Comparison of ENCODE assay signal across 8 cellular contexts in the genomic region with DNA sequence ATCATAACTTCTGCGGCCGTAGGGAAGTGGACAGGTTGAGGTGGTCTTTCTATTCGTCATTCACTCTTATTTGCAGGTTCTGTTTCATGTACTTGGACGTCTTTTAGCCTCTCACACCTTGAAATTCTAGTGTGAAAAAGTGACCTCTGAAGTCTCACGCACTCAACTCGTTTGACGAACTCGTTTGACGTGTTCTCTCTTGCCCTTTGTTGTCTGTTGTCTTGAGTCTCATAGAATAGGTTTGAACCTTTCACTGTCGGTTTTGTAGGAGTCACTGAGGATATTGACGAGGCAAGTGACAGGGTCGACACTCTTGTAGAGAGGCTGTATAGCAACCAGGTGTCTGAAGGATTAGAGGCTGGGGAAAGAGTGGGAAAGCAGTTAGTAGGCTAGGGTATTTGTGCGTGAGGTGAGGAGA. TPM values are rescaled to one million over a fixed set of nuclear protein-coding genes. Genes with fewer than 3 reads are reported as not detected.
A peak's percentile ranks its signal among the peaks of the same experiment; 100 is the strongest.
DNase-seq lines count a peak whose midpoint lies in the region; ATAC-seq and TF ChIP-seq lines count a peak whose summit lies in the region.

No MANE protein-coding gene starts in this region.

- no peak for ATAC-seq in activated CD8-positive, alpha-beta memory T cell treated with anti-CD3 and anti-CD28 coated beads, Interleukin-2, amount 10 ng/mL, durations not matched to agents 7 days and 5 days
- ATAC-seq in psoas muscle = no peak
- no peak for ATAC-seq in HG03457 (IDR thresholded peaks at IDR 0.05; ENCODE audit: unreplicated experiment)

- H3K27ac ChIP-seq in psoas muscle = peak overlapping the region; percentile 95

- peaks cover 27% of the 10 kb centered on the region for H3K4me1 Mint-ChIP-seq in activated CD8-positive, alpha-beta memory T cell treated with anti-CD3 and anti-CD28 coated beads, Interleukin-2, amount 10 ng/mL, durations not matched to agents 7 days and 5 days

- no peaks in the 10 kb centered on the region for H3K9me3 ChIP-seq in psoas muscle

- WGBS in psoas muscle, 3 donors = 5 to 7% (median 6%) methylated on average over 13 of the region's 13 CpGs

- no peaks in the 10 kb centered on the region for H3K36me3 ChIP-seq in psoas muscle (ENCODE audit: insufficient read depth in 1 of 2, low read depth in 1 of 2)

- H3K27me3 ChIP-seq in psoas muscle (ENCODE audit: insufficient read depth in 3 of 3, low read length in 2 of 3) = no peaks in the 10 kb centered on the region

- H3K27me3 Mint-ChIP-seq in activated CD8-positive, alpha-beta memory T cell treated with anti-CD3 and anti-CD28 coated beads, Interleukin-2, amount 10 ng/mL, durations not matched to agents 7 days and 5 days = no peaks in the 10 kb centered on the region

- intact Hi-C loops in psoas muscle (cut with DNase I) = loop anchor here in 1 of 2 donors (5.0 to 10.0 kb wide), 4 partner anchors 104 to 804 kb away; partner anchors contain the start of gene SCLT1

- H3K36me3 Mint-ChIP-seq in activated CD8-positive, alpha-beta memory T cell treated with anti-CD3 and anti-CD28 coated beads, Interleukin-2, amount 10 ng/mL, durations not matched to agents 7 days and 5 days = peaks cover 14% of the 10 kb centered on the region

- H3K4me3 Mint-ChIP-seq in activated CD8-positive, alpha-beta memory T cell treated with anti-CD3 and anti-CD28 coated beads, Interleukin-2, amount 10 ng/mL, durations not matched to agents 7 days and 5 days = peak overlapping the region; percentile 78

- H3K27ac Mint-ChIP-seq in activated CD8-positive, alpha-beta memory T cell treated with anti-CD3 and anti-CD28 coated beads, Interleukin-2, amount 10 ng/mL, durations not matched to agents 7 days and 5 days = peak overlapping the region; percentile 87

- CTCF ChIA-PET in activated CD8-positive, alpha-beta memory T cell treated with anti-CD3 and anti-CD28 coated beads, Interleukin-2, amount 10 ng/mL, durations not matched to agents 7 days and 5 days (lab: Charles Lee) = no interaction called here

- DNase-seq in activated CD8-positive, alpha-beta memory T cell treated with anti-CD3 and anti-CD28 coated beads, Interleukin-2, amount 10 ng/mL, durations not matched to agents 7 days and 5 days = peak; percentile 42
- DNase-seq in activated CD8-positive, alpha-beta memory T cell treated with anti-CD3 and anti-CD28 coated beads, Interleukin-2, amount 50 U/mL, for 48 hours = no peak
- peak; percentile 20 for DNase-seq in NCI-H146 treated with DMSO at 0.1 percent for 48 hours (lab: John Stamatoyannopoulos, UW; ENCODE audit: unreplicated experiment)
- DNase-seq in activated T-cell treated with anti-CD3 and anti-CD28 coated beads for 4 hours = peak; percentile 10
- no peak for DNase-seq in foreskin fibroblast
- DNase-seq in psoas muscle = no peak
- no peak for DNase-seq in OCI-M2 (lab: John Stamatoyannopoulos, UW; ENCODE audit: unreplicated experiment)

- H3K4me1 ChIP-seq in psoas muscle = peaks cover 28% of the 10 kb centered on the region

- H3K4me3 ChIP-seq in foreskin fibroblast (ENCODE audit: low read depth in 1 of 2, low read length in 2 of 2) = peak overlapping the region; percentile 76 to 89
- peak overlapping the region; percentile 87 for H3K4me3 ChIP-seq in psoas muscle

- H3K9me3 Mint-ChIP-seq in activated CD8-positive, alpha-beta memory T cell treated with anti-CD3 and anti-CD28 coated beads, Interleukin-2, amount 10 ng/mL, durations not matched to agents 7 days and 5 days (ENCODE audit: low read depth) = no peaks in the 10 kb centered on the region

- TF ChIP-seq CTCF in foreskin fibroblast (IDR thresholded peaks at IDR 0.05; ENCODE audit: low read depth, low read length) = no peak
- TF ChIP-seq CTCF in psoas muscle (IDR thresholded peaks at IDR 0.05) = no peak

RNA-seq across cellular contexts. Expression of gene PGRMC2, which starts 1.1 kb away (rescaled TPM):
- 10 to 100 TPM; 35.3 to 35.9 TPM for total RNA-seq in activated CD8-positive, alpha-beta memory T cell treated with anti-CD3 and anti-CD28 coated beads, Interleukin-2, amount 10 ng/mL, durations not matched to agents 7 days and 5 days
- 10 to 100 TPM; 27.7 to 43.2 (median 34.8) TPM for total RNA-seq in psoas muscle
- polyA plus RNA-seq in psoas muscle = 10 to 100 TPM; 21.9 to 42.9 (median 25.7) TPM

Comparison
In these comparisons a context has a peak if more than half of its experiments do, and no peak if none do; other contexts are left out.
1. DNase-seq: peak in activated CD8-positive, alpha-beta memory T cell treated with anti-CD3 and anti-CD28 coated beads, Interleukin-2, amount 10 ng/mL, durations not matched to agents 7 days and 5 days (single experiment), NCI-H146 treated with DMSO at 0.1 percent for 48 hours (single experiment) and activated T-cell treated with anti-CD3 and anti-CD28 coated beads for 4 hours (single experiment); none in activated CD8-positive, alpha-beta memory T cell treated with anti-CD3 and anti-CD28 coated beads, Interleukin-2, amount 50 U/mL, for 48 hours (single experiment), foreskin fibroblast (0 of 2), psoas muscle (0 of 2) and OCI-M2 (single experiment).